In genomic region chr17:44199553-44200477, GRCh38 we compare ENCODE assay signal across 8 cellular contexts. TPM values are rescaled to one million over a fixed set of nuclear protein-coding genes. Genes with fewer than 3 reads are reported as not detected.
DNase-seq lines count a peak whose midpoint lies in the region; ATAC-seq, FAIRE-seq and TF ChIP-seq lines count a peak whose summit lies in the region.

A gene with protein sequence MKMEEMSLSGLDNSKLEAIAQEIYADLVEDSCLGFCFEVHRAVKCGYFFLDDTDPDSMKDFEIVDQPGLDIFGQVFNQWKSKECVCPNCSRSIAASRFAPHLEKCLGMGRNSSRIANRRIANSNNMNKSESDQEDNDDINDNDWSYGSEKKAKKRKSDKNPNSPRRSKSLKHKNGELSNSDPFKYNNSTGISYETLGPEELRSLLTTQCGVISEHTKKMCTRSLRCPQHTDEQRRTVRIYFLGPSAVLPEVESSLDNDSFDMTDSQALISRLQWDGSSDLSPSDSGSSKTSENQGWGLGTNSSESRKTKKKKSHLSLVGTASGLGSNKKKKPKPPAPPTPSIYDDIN (minus strand): TSS chr17:44199884. CDS start chr17:44198070, 1,814 bp downstream.

- H3K18ac ChIP-seq in H1 (ENCODE audit: extremely low read depth, low read length): peak within 1 kb of the TSS; percentile 95

- H3K4me2 ChIP-seq in H1 (ENCODE audit: insufficient read depth in 1 of 2, low read depth in 2 of 2, low read length in 2 of 2): peak within 1 kb of the TSS; percentile 86 to 97

- TF ChIP-seq CTCF in H1 (IDR thresholded peaks at IDR 0.05; ENCODE audit: control extremely low read depth in 1 of 3, insufficient read depth in 1 of 3, low read depth in 1 of 3, low read length in 3 of 3): no peak

- no peak for TF ChIP-seq RAD21 in H1 (IDR thresholded peaks at IDR 0.05 in 1 of 2, conservative IDR thresholded peaks at IDR 0.05 in 1 of 2; ENCODE audit: low read depth in 2 of 2, low read length in 2 of 2)

- no peak for FAIRE-seq in H1 (lab: Jason Lieb, UNC)

- peak within 1 kb of the TSS; percentile 69 for H4K5ac ChIP-seq in H1 (ENCODE audit: insufficient read length, low read depth, low read length)

- H3K9me3 Mint-ChIP-seq in activated CD8-positive, alpha-beta memory T cell treated with anti-CD3 and anti-CD28 coated beads, Interleukin-2, amount 10 ng/mL, durations not matched to agents 7 days and 5 days (ENCODE audit: low read depth): no peaks in the 10 kb centered on the region

- H3K4me1 ChIP-seq in HUES48 (ENCODE audit: control insufficient read depth, insufficient read depth, low read length) (peaks cover 12% of the 10 kb centered on the region), NT2/D1 (ENCODE audit: insufficient read depth, insufficient read length) (peaks cover 16% of the 10 kb centered on the region), H1 (replicated peaks in 1 of 4; ENCODE audit: control insufficient read depth in 3 of 4, insufficient read depth in 4 of 4, low read length in 3 of 4) (peaks cover 3 to 23% (median 8%) of the 10 kb centered on the region in 4 experiments)

- no peak within 1 kb of the TSS for H2BK120ac ChIP-seq in H1 (replicated peaks; ENCODE audit: low read depth, low read length)

- H2BK15ac ChIP-seq in H1 (ENCODE audit: low read length): peak within 1 kb of the TSS; percentile 77; the same call in 1 of the 2 replicates

- peak within 1 kb of the TSS; percentile 46; the same call in 1 of the 2 replicates for H2BK12ac ChIP-seq in H1 (ENCODE audit: low read depth, low read length)

- H3K27ac Mint-ChIP-seq in activated CD8-positive, alpha-beta memory T cell treated with anti-CD3 and anti-CD28 coated beads, Interleukin-2, amount 10 ng/mL, durations not matched to agents 7 days and 5 days: peak within 1 kb of the TSS; percentile 94

- H3K4me3 Mint-ChIP-seq in activated CD8-positive, alpha-beta memory T cell treated with anti-CD3 and anti-CD28 coated beads, Interleukin-2, amount 10 ng/mL, durations not matched to agents 7 days and 5 days: peak within 1 kb of the TSS; percentile 89

- H4K91ac ChIP-seq in H1 (replicated peaks; ENCODE audit: insufficient read length, low read length): peak within 1 kb of the TSS; percentile 72

- no peak within 1 kb of the TSS for H2AK5ac ChIP-seq in H1 (ENCODE audit: low read depth, low read length)

- no peaks in the 10 kb centered on the region for H3K9me3 ChIP-seq in HUES48 (ENCODE audit: control insufficient read depth, insufficient read depth, low read length)
- H3K9me3 ChIP-seq in NT2/D1 (ENCODE audit: insufficient read depth, low read length): no peaks in the 10 kb centered on the region
- H3K9me3 ChIP-seq in H1 (ENCODE audit: insufficient read depth in 2 of 2, low read depth in 1 of 2, low read length in 1 of 2): no peaks in the 10 kb centered on the region

- DNase-seq in COLO829 (ENCODE audit: low spot score) (peak; percentile 99), NT2/D1 (ENCODE audit: low read depth, low spot score) (peak; percentile 95), H1 (ENCODE audit: low read depth in 1 of 2, low spot score in 2 of 2) (peak; percentile 92 to 97), mesenteric fat pad (ENCODE audit: low spot score) (peak; percentile 100)
- DNase-seq in activated CD8-positive, alpha-beta memory T cell treated with anti-CD3 and anti-CD28 coated beads, Interleukin-2, amount 10 ng/mL, durations not matched to agents 7 days and 5 days: peak; percentile 100
- peak; percentile 99 for DNase-seq in stimulated activated CD8-positive, alpha-beta memory T cell treated with anti-CD3 and anti-CD28 coated beads, Interleukin-15, amount 100 ng/mL, for 1 hour (ENCODE audit: low read depth)

- peaks cover 0 to 6% of the 10 kb centered on the region in 2 experiments for H4K20me1 ChIP-seq in H1 (replicated peaks in 1 of 2; ENCODE audit: control insufficient read depth in 1 of 2, insufficient read depth in 2 of 2, low read length in 2 of 2)

- peaks cover 0 to 24% of the 10 kb centered on the region in 2 experiments; a peak in 3 of 4 replicates for H3K79me2 ChIP-seq in H1 (ENCODE audit: control insufficient read depth in 1 of 2, insufficient read depth in 2 of 2, low read length in 2 of 2)

- H3K23ac ChIP-seq in H1 (ENCODE audit: insufficient read length): no peak within 1 kb of the TSS

- TF ChIP-seq POLR2A in H1 (IDR thresholded peaks at IDR 0.05; ENCODE audit: control extremely low read depth in 1 of 2, low read depth in 2 of 2, low read length in 2 of 2): peak; percentile 25 to 46; a peak in 2 of 3 replicates

- peak within 1 kb of the TSS; percentile 94 for H3K56ac ChIP-seq in H1 (replicated peaks; ENCODE audit: insufficient read length, low read depth, low read length)

- CTCF ChIA-PET in activated CD8-positive, alpha-beta memory T cell treated with anti-CD3 and anti-CD28 coated beads, Interleukin-2, amount 10 ng/mL, durations not matched to agents 7 days and 5 days (lab: Charles Lee): interaction anchor here (4.1 to 6.6 kb wide), 2 partner anchors 10 to 14 kb away, joined by 32 to 67 read pairs; partner anchors contain the start of gene TMUB2
- CTCF ChIA-PET in H1 (lab: Charles Lee; ENCODE audit: partially characterized antibody): interaction anchor here (1.0 to 2.7 kb wide), 4 partner anchors 10 to 31 kb away, joined by 5 to 13 read pairs (median 8); partner anchors contain the start of gene TMUB2

- H2AFZ ChIP-seq in H1 (ENCODE audit: low read length): no peak within 1 kb of the TSS

- no peaks in the 10 kb centered on the region for H3K27me3 Mint-ChIP-seq in activated CD8-positive, alpha-beta memory T cell treated with anti-CD3 and anti-CD28 coated beads, Interleukin-2, amount 10 ng/mL, durations not matched to agents 7 days and 5 days

- H3K14ac ChIP-seq in H1 (ENCODE audit: insufficient read length): peak within 1 kb of the TSS; percentile 37

- H3K4me1 Mint-ChIP-seq in activated CD8-positive, alpha-beta memory T cell treated with anti-CD3 and anti-CD28 coated beads, Interleukin-2, amount 10 ng/mL, durations not matched to agents 7 days and 5 days: peaks cover 40% of the 10 kb centered on the region

- ATAC-seq in GM21367 (IDR thresholded peaks at IDR 0.05; ENCODE audit: unreplicated experiment): peak; percentile 49
- ATAC-seq in activated CD8-positive, alpha-beta memory T cell treated with anti-CD3 and anti-CD28 coated beads, Interleukin-2, amount 10 ng/mL, durations not matched to agents 7 days and 5 days: peak; percentile 80

- H3K27me3 ChIP-seq in HUES48 (ENCODE audit: control insufficient read depth, insufficient read depth, low read length) (no peaks in the 10 kb centered on the region), NT2/D1 (ENCODE audit: insufficient read depth, insufficient read length) (no peaks in the 10 kb centered on the region), H1 (replicated peaks in 1 of 4; ENCODE audit: control insufficient read depth in 3 of 4, extremely low read depth in 1 of 4, insufficient read depth in 3 of 4, low read length in 3 of 4) (no peaks in the 10 kb centered on the region)

- peaks cover 18% of the 10 kb centered on the region for H3K36me3 Mint-ChIP-seq in activated CD8-positive, alpha-beta memory T cell treated with anti-CD3 and anti-CD28 coated beads, Interleukin-2, amount 10 ng/mL, durations not matched to agents 7 days and 5 days

- WGBS in H1 (ENCODE audit: extremely low coverage in 1 of 2, insufficient coverage in 1 of 2, insufficient read length in 1 of 2, insufficient replicate concordance in 2 of 2, low coverage in 1 of 2, low lambda C conversion rate in 2 of 2, missing lambda C conversion rate in 1 of 2), 2 experiments: 17% methylated on average over 1 of the region's 126 CpGs; no CpG with 5 or more reads in 1 of the 2 experiments

- H2BK5ac ChIP-seq in H1 (ENCODE audit: low read depth, low read length): peak within 1 kb of the TSS; percentile 89; the same call in 1 of the 2 replicates

- H3K36me3 ChIP-seq in HUES48 (ENCODE audit: control insufficient read depth, insufficient read depth, low read length): peaks cover 27% of the 10 kb centered on the region
- H3K36me3 ChIP-seq in NT2/D1 (ENCODE audit: insufficient read depth, insufficient read length, low read length): peaks cover 32% of the 10 kb centered on the region
- peaks cover 10 to 20% (median 14%) of the 10 kb centered on the region in 4 experiments for H3K36me3 ChIP-seq in H1 (ENCODE audit: control insufficient read depth in 2 of 4, insufficient read depth in 4 of 4, low read length in 3 of 4)

- peak within 1 kb of the TSS; percentile 71 for H3K4ac ChIP-seq in H1 (replicated peaks; ENCODE audit: insufficient read length, low read depth, low read length)

- H3K27ac ChIP-seq in HUES48 (ENCODE audit: low read depth, low read length): peak within 1 kb of the TSS; percentile 98
- peak within 1 kb of the TSS; percentile 66 for H3K27ac ChIP-seq in H1 (ENCODE audit: low read depth, low read length)

- no peaks in the 10 kb centered on the region; the same call in 1 of the 2 replicates for H3K79me1 ChIP-seq in H1 (ENCODE audit: low read depth, low read length)

- H3K23me2 ChIP-seq in H1 (ENCODE audit: low read depth, low read length): peaks cover 10% of the 10 kb centered on the region

- POLR2A ChIA-PET in H1 (lab: Charles Lee; ENCODE audit: partially characterized antibody): interaction anchor here (0.9 to 8.5 kb wide), 11 partner anchors 10 to 162 kb away, joined by 3 to 78 read pairs (median 5); partner anchors contain the start of genes TMUB2 and UBTF

- peak within 1 kb of the TSS; percentile 94 for H4K8ac ChIP-seq in H1 (ENCODE audit: extremely low read depth, insufficient read depth, low read length)

- no peak for TF ChIP-seq EP300 in H1 (IDR thresholded peaks at IDR 0.05; ENCODE audit: borderline replicate concordance in 1 of 2, low read depth in 2 of 2, low read length in 2 of 2)

- H3K9ac ChIP-seq in HUES48 (ENCODE audit: low read depth, low read length) (peak within 1 kb of the TSS; percentile 83), NT2/D1 (ENCODE audit: insufficient read length, low read depth) (peak within 1 kb of the TSS; percentile 95), H1 (replicated peaks in 1 of 4; ENCODE audit: extremely low read depth in 1 of 4, low read depth in 3 of 4, low read length in 3 of 4) (peak within 1 kb of the TSS; percentile 74 to 80 (median 78))

- H2BK20ac ChIP-seq in H1 (ENCODE audit: low read length): no peak within 1 kb of the TSS

- H3K4me3 ChIP-seq in HUES48 (ENCODE audit: low read depth, low read length) (peak within 1 kb of the TSS; percentile 92), NT2/D1 (ENCODE audit: insufficient read length, low read depth) (peak within 1 kb of the TSS; percentile 93), H1 (ENCODE audit: extremely low read depth in 1 of 4, insufficient read depth in 2 of 4, low read depth in 3 of 4, low read length in 4 of 4) (peak within 1 kb of the TSS; percentile 77 to 98 (median 82))

RNA-seq across cellular contexts. Expression of the gene that starts here (rescaled TPM):
- 100 to 1,000 TPM; 106 to 122 TPM for total RNA-seq in activated CD8-positive, alpha-beta memory T cell treated with anti-CD3 and anti-CD28 coated beads, Interleukin-2, amount 10 ng/mL, durations not matched to agents 7 days and 5 days
- 103 and 106 TPM in 2 replicates for total RNA-seq in H1 (2021; fragmentation: NEBNext Ultra II Directional; extraction: Animal tissue kit (Norgen Biotek cat#: 25700))
- polyA plus RNA-seq in H1 (2011; rRNA removed): 53.7 and 72.5 TPM in 2 replicates
- 64.5 TPM for polyA plus RNA-seq in H1 (2011; cell fraction: cytosol; rRNA removed)
- 132 TPM for polyA plus RNA-seq in H1 (2011; cell fraction: nucleus; rRNA removed)
- polyA plus RNA-seq in H1 (2012, experiment 1 of 2): 47.6 to 71.4 TPM (median 64.4 TPM) in 4 replicates
- 60.9 TPM for polyA plus RNA-seq in H1 (2012, experiment 2 of 2)
- 50.8 TPM for polyA plus RNA-seq in H1 (2013, experiment 1 of 2)
- polyA plus RNA-seq in H1 (2013, experiment 2 of 2): 46.4 TPM
- 51.4 and 62.5 TPM in 2 replicates for polyA minus RNA-seq in H1 (2011; rRNA and poly(A)+ RNA removed)
- 36.7 TPM for polyA minus RNA-seq in H1 (2011; cell fraction: cytosol; rRNA and poly(A)+ RNA removed)
- 68.0 TPM for polyA minus RNA-seq in H1 (2011; cell fraction: nucleus; rRNA and poly(A)+ RNA removed)
- total RNA-seq in mesenteric fat pad: 64.5 TPM

Comparison
In these comparisons a context has a peak if more than half of its experiments do, and no peak if none do; other contexts are left out.
1. Peak in every context shown above with its lines: DNase-seq, ATAC-seq, H3K4me3 ChIP-seq and H3K27ac ChIP-seq.